ENCODE assay signal across 8 cellular contexts in genomic region chr21:34243562-34243961, GRCh38.
DNase-seq lines count a peak whose midpoint lies in the region; ATAC-seq and TF ChIP-seq lines count a peak whose summit lies in the region.

No MANE protein-coding gene starts in this region.

- ATAC-seq in esophagus mucosa (no peak), HG03520 (IDR thresholded peaks at IDR 0.05; ENCODE audit: unreplicated experiment) (no peak)

- H3K27ac ChIP-seq in dorsolateral prefrontal cortex = no peak overlapping the region

- in situ Hi-C loops in KBM-7 (cut with MboI; ENCODE audit: low pct_unique_long_range_greater_than_20kb, low sequenced_read_pairs) = no loop called here

- no peaks in the 10 kb centered on the region for H3K27me3 ChIP-seq in dorsolateral prefrontal cortex

- peak; percentile 25 for DNase-seq in EL
- DNase-seq in KBM-7 = peak; percentile 55
- DNase-seq in iPS DF 19.7 (ENCODE audit: low read depth, low spot score) = peak; percentile 12
- no peak for DNase-seq in dorsolateral prefrontal cortex
- DNase-seq in NK-92 (lab: John Stamatoyannopoulos, UW; ENCODE audit: unreplicated experiment) = no peak

- intact Hi-C loops in dorsolateral prefrontal cortex (cut with DNase I) = no loop called here

- H3K4me3 ChIP-seq in WI38 (ENCODE audit: low read depth, low read length) = no peak overlapping the region
- H3K4me3 ChIP-seq in dorsolateral prefrontal cortex = no peak overlapping the region

- TF ChIP-seq CTCF in WI38 (IDR thresholded peaks at IDR 0.05; ENCODE audit: low read depth, low read length) = peak; percentile 51
- TF ChIP-seq CTCF in dorsolateral prefrontal cortex (IDR thresholded peaks at IDR 0.05 in 54 of 56, conservative IDR thresholded peaks at IDR 0.05 in 2 of 56; ENCODE audit: low read depth in 1 of 56, partially characterized antibody in 56 of 56) = peak in 26 of 56 donors; percentile 5 to 48 (median 23)

Comparison
In these comparisons a context has a peak if more than half of its experiments do, and no peak if none do; other contexts are left out.
1. DNase-seq: peak in EL (single experiment), KBM-7 (single experiment) and iPS DF 19.7 (single experiment); none in dorsolateral prefrontal cortex (0 of 10) and NK-92 (single experiment).